Comparison of ENCODE assay signal across 16 cellular contexts in the genomic region with DNA sequence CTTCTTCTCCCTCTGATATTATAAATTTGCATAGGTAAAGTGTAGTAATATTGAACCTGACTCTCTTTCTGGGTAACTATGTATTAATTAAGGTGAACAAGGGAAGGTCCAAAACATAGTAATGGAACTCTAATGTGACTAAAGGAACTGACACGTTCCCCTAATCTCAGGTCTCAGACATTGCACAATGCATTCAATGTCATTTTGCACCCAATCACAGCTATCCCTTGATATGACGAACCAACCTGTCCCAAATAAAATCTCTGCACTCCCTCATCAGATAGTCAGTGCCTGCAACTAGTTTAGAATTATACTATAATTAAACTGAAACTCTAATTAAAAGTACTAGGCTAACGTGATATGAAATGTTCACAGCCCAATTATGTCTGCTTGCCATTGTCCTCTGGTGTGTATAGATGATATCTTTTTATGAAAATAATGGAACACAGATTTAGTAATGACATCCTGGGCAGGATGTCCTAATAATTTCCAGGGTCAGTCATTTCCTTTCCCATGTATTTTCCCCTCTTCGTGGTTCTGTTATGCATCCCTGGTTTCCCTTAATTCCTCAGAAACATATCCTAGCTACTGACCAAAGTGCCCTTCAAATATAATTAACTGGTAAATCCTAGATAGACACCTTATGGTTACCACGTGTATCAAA. TPM values are rescaled to one million over a fixed set of nuclear protein-coding genes. Genes with fewer than 3 reads are reported as not detected.
DNase-seq lines count a peak whose midpoint lies in the region; ATAC-seq and TF ChIP-seq lines count a peak whose summit lies in the region.
"Had no signal": no experiment of that assay in that cellular context is flagged by ENCODE, and none has a peak within 500 bp of the region (broad histone marks: within the 10 kb centered on the region; RNA-seq: fewer than 3 reads in every experiment).

No MANE protein-coding gene starts in this region.

- peaks cover 2 to 77% (median 43%) of the 10 kb centered on the region in 9 donors for H3K4me1 ChIP-seq in heart right ventricle

- H3K4me3 ChIP-seq in heart right ventricle, result no peak overlapping the region

- H3K9me3 Mint-ChIP-seq in WTC11 (no peaks in the 10 kb centered on the region), endothelial cell (ENCODE audit: unreplicated experiment) (no peaks in the 10 kb centered on the region)
- H3K9me3 Mint-ChIP-seq: CD8-positive, alpha-beta T cell had no signal

- ATAC-seq in heart right ventricle (peak in 6 of 8 donors; percentile 43 to 75 (median 62)), WTC11 (no peak), HG02571 (IDR thresholded peaks at IDR 0.05; ENCODE audit: unreplicated experiment) (no peak), HG02763 (IDR thresholded peaks at IDR 0.05; ENCODE audit: unreplicated experiment) (no peak)
- ATAC-seq: CD8-positive, alpha-beta T cell had no signal

- TF ChIP-seq CTCF in heart right ventricle (IDR thresholded peaks at IDR 0.05) (no peak), WTC11 (IDR thresholded peaks at IDR 0.05) (no peak), endothelial cell (IDR thresholded peaks at IDR 0.05; ENCODE audit: unreplicated experiment) (no peak)

- no peaks in the 10 kb centered on the region for H3K9me3 ChIP-seq in heart right ventricle

- H3K4me1 Mint-ChIP-seq in WTC11 (peaks cover 47% of the 10 kb centered on the region), endothelial cell (ENCODE audit: unreplicated experiment) (peaks cover 21% of the 10 kb centered on the region)

- H3K27ac Mint-ChIP-seq in WTC11 (peak overlapping the region; percentile 65), endothelial cell (ENCODE audit: unreplicated experiment) (peak overlapping the region; percentile 92)
- H3K27ac Mint-ChIP-seq: CD8-positive, alpha-beta T cell had no signal

- no peak overlapping the region for H3K4me3 Mint-ChIP-seq in WTC11
- no peak overlapping the region for H3K4me3 Mint-ChIP-seq in endothelial cell (ENCODE audit: unreplicated experiment)
- H3K4me3 Mint-ChIP-seq: CD8-positive, alpha-beta T cell had no signal

- no peak for DNase-seq in heart right ventricle
- DNase-seq in cardiac septum (ENCODE audit: low spot score), result no peak
- DNase-seq in WTC11 (ENCODE audit: low spot score), result no peak
- no peak for DNase-seq in endothelial cell (ENCODE audit: low spot score)
- no peak for DNase-seq in stimulated activated naive CD4-positive, alpha-beta T cell (lab: John Stamatoyannopoulos, UW)
- no peak for DNase-seq in hippocampal formation (lab: John Stamatoyannopoulos, UW)
- DNase-seq: 8988T; CD8-positive, alpha-beta T cell; DMS79; KG1; NCI-H1436; NCI-H510A; SIG-M5 had no signal

- peak overlapping the region in 6 of 10 donors; percentile 5 to 65 (median 26) for H3K27ac ChIP-seq in heart right ventricle

- CTCF ChIA-PET in WTC11 (lab: Charles Lee), result interaction anchor here (1.0 kb wide), 1 partner anchor 36 kb away, joined by 4 read pairs; no protein-coding TSS in a partner anchor

- no peaks in the 10 kb centered on the region for H3K27me3 ChIP-seq in heart right ventricle

- intact Hi-C loops in heart right ventricle (cut with DNase I), result no loop called here
- intact Hi-C loops in cardiac septum (cut with DNase I), result loop anchor here (10.0 kb wide), 1 partner anchor 149 kb away; no protein-coding TSS in a partner anchor

- POLR2A ChIA-PET in WTC11 (lab: Charles Lee), result no interaction called here

- H3K27me3 Mint-ChIP-seq in WTC11 (ENCODE audit: low read depth), result no peaks in the 10 kb centered on the region
- no peaks in the 10 kb centered on the region for H3K27me3 Mint-ChIP-seq in endothelial cell (ENCODE audit: unreplicated experiment)

- no peaks in the 10 kb centered on the region for H3K36me3 Mint-ChIP-seq in WTC11
- H3K36me3 Mint-ChIP-seq in endothelial cell (ENCODE audit: low read depth, unreplicated experiment), result no peaks in the 10 kb centered on the region
- H3K36me3 Mint-ChIP-seq: CD8-positive, alpha-beta T cell had no signal

- 38 to 42% methylated on average over 5 of the region's 5 CpGs for WGBS in heart right ventricle, 2 donors

- no peaks in the 10 kb centered on the region for H3K36me3 ChIP-seq in heart right ventricle

TF ChIP-seq in WTC11, 78 proteins besides CTCF, POLR2A, EP300 and RAD21 (continues in another document):
- TF ChIP-seq, protein P1, sequence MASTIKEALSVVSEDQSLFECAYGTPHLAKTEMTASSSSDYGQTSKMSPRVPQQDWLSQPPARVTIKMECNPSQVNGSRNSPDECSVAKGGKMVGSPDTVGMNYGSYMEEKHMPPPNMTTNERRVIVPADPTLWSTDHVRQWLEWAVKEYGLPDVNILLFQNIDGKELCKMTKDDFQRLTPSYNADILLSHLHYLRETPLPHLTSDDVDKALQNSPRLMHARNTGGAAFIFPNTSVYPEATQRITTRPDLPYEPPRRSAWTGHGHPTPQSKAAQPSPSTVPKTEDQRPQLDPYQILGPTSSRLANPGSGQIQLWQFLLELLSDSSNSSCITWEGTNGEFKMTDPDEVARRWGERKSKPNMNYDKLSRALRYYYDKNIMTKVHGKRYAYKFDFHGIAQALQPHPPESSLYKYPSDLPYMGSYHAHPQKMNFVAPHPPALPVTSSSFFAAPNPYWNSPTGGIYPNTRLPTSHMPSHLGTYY (CRISPR knock-in tag; IDR thresholded peaks at IDR 0.05), result no peak
- TF ChIP-seq, protein P2, sequence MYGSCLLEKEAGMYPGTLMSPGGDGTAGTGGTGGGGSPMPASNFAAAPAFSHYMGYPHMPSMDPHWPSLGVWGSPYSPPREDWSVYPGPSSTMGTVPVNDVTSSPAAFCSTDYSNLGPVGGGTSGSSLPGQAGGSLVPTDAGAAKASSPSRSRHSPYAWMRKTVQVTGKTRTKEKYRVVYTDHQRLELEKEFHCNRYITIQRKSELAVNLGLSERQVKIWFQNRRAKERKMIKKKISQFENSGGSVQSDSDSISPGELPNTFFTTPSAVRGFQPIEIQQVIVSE (CRISPR knock-in tag; IDR thresholded peaks at IDR 0.05; ENCODE audit: borderline replicate concordance), result no peak
- no peak for TF ChIP-seq CREB1 (CRISPR knock-in tag; IDR thresholded peaks at IDR 0.05)
- TF ChIP-seq, protein P3, sequence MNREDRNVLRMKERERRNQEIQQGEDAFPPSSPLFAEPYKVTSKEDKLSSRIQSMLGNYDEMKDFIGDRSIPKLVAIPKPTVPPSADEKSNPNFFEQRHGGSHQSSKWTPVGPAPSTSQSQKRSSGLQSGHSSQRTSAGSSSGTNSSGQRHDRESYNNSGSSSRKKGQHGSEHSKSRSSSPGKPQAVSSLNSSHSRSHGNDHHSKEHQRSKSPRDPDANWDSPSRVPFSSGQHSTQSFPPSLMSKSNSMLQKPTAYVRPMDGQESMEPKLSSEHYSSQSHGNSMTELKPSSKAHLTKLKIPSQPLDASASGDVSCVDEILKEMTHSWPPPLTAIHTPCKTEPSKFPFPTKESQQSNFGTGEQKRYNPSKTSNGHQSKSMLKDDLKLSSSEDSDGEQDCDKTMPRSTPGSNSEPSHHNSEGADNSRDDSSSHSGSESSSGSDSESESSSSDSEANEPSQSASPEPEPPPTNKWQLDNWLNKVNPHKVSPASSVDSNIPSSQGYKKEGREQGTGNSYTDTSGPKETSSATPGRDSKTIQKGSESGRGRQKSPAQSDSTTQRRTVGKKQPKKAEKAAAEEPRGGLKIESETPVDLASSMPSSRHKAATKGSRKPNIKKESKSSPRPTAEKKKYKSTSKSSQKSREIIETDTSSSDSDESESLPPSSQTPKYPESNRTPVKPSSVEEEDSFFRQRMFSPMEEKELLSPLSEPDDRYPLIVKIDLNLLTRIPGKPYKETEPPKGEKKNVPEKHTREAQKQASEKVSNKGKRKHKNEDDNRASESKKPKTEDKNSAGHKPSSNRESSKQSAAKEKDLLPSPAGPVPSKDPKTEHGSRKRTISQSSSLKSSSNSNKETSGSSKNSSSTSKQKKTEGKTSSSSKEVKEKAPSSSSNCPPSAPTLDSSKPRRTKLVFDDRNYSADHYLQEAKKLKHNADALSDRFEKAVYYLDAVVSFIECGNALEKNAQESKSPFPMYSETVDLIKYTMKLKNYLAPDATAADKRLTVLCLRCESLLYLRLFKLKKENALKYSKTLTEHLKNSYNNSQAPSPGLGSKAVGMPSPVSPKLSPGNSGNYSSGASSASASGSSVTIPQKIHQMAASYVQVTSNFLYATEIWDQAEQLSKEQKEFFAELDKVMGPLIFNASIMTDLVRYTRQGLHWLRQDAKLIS (CRISPR knock-in tag; IDR thresholded peaks at IDR 0.05; ENCODE audit: borderline replicate concordance), result no peak
- TF ChIP-seq ZNF232 (CRISPR knock-in tag; IDR thresholded peaks at IDR 0.05), result no peak
- TF ChIP-seq, protein P4, sequence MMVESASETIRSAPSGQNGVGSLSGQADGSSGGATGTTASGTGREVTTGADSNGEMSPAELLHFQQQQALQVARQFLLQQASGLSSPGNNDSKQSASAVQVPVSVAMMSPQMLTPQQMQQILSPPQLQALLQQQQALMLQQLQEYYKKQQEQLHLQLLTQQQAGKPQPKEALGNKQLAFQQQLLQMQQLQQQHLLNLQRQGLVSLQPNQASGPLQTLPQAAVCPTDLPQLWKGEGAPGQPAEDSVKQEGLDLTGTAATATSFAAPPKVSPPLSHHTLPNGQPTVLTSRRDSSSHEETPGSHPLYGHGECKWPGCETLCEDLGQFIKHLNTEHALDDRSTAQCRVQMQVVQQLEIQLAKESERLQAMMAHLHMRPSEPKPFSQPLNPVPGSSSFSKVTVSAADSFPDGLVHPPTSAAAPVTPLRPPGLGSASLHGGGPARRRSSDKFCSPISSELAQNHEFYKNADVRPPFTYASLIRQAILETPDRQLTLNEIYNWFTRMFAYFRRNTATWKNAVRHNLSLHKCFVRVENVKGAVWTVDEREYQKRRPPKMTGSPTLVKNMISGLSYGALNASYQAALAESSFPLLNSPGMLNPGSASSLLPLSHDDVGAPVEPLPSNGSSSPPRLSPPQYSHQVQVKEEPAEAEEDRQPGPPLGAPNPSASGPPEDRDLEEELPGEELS (CRISPR knock-in tag; IDR thresholded peaks at IDR 0.05), result no peak
- TF ChIP-seq CBFB (CRISPR knock-in tag; IDR thresholded peaks at IDR 0.05; ENCODE audit: low read depth), result no peak
- no peak for TF ChIP-seq GRHL2 (CRISPR knock-in tag; IDR thresholded peaks at IDR 0.05; ENCODE audit: insufficient replicate concordance, severe bottlenecking)
- no peak for TF ChIP-seq ZNF317 (CRISPR knock-in tag; IDR thresholded peaks at IDR 0.05; ENCODE audit: borderline replicate concordance, low read depth)
- TF ChIP-seq, protein P5, sequence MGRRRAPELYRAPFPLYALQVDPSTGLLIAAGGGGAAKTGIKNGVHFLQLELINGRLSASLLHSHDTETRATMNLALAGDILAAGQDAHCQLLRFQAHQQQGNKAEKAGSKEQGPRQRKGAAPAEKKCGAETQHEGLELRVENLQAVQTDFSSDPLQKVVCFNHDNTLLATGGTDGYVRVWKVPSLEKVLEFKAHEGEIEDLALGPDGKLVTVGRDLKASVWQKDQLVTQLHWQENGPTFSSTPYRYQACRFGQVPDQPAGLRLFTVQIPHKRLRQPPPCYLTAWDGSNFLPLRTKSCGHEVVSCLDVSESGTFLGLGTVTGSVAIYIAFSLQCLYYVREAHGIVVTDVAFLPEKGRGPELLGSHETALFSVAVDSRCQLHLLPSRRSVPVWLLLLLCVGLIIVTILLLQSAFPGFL (CRISPR knock-in tag; IDR thresholded peaks at IDR 0.05; ENCODE audit: borderline replicate concordance), result no peak

RNA-seq across cellular contexts. Expression of a gene that starts 36.8 kb away (rescaled TPM):
- total RNA-seq in heart right ventricle, result 10 to 100 TPM; 27.1 to 47.7 (median 36.5) TPM
- 1 to 10 TPM; 7.5 to 9.1 TPM for polyA plus RNA-seq in heart right ventricle
- 51.4 TPM for total RNA-seq in cardiac septum
- 39.9 to 44.8 TPM (median 41.3 TPM) in 3 replicates for total RNA-seq in WTC11 (2021)
- total RNA-seq in endothelial cell (ENCODE audit: unreplicated experiment), result 47.3 TPM
- total RNA-seq: G401 had no signal

Comparison
In these comparisons a context has a peak if more than half of its experiments do, and no peak if none do; other contexts are left out.
1. ATAC-seq: peak in heart right ventricle (6 of 8); none in WTC11 (single experiment), HG02571 (single experiment) and HG02763 (single experiment).